In the genomic region with DNA sequence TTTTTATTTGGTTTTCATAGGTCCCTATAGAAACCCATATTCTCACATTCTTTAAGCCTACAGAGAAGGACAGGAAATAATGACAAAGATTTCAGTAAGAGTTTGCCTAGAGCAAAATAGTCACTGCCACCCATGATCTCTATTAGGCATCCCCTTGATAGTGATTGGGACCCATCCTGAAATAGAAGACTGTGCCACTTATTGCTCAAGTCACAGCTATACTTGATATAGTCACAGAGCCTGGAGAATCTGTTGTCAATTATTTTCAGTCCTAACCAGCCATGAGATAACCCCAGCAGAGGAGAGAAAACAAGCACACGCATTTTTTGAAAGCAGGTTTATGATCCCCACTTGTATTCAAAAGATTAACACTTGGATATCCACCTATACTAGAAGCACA, we compare ENCODE assay signal across 25 cellular contexts. TPM values are rescaled to one million over a fixed set of nuclear protein-coding genes. Genes with fewer than 3 reads are reported as not detected.
"Had no signal": no experiment of that assay in that cellular context is flagged by ENCODE, and none has a peak within 500 bp of the region (broad histone marks: within the 10 kb centered on the region; RNA-seq: fewer than 3 reads in every experiment).

No MANE protein-coding gene starts in this region.

- H3K36me3 ChIP-seq: MG63, SJSA1 had no signal

- DNase-seq: KBM-7, MG63, NCI-H1092, NCI-H1105 treated with DMSO at 0.1 percent for 48 hours, NCI-H1417 treated with DMSO at 0.1 percent for 48 hours, NCI-H146, NCI-H1694 treated with DMSO at 0.1 percent for 48 hours, NCI-H1930, NCI-H2081 treated with DMSO at 0.1 percent for 48 hours, NCI-H2171, NCI-H226, NCI-H446, NCI-H510A, NCI-H524 treated with DMSO at 0.1 percent for 48 hours, NCI-H69, NCI-H774, PC-3, SIG-M5, SK-N-SH had no signal

- ATAC-seq: Panc1, PC-3 had no signal

- H3K4me3 ChIP-seq: MG63, SJSA1 had no signal

- H3K27me3 ChIP-seq: MG63 had no signal

- H3K4me1 ChIP-seq: SJSA1 had no signal

- H3K27ac ChIP-seq: RWPE1, SJSA1 had no signal

- H3K9ac ChIP-seq: SK-N-SH had no signal

- H3K9me3 ChIP-seq: MG63, SJSA1, SK-N-SH had no signal

RNA-seq across cellular contexts. Expression of a gene that starts 8.2 kb away (rescaled TPM):
- total RNA-seq: HT-29, LHCN-M2, OCI-LY7 had no signal
